Comparison of ENCODE assay signal across 24 cellular contexts in the genomic region with DNA sequence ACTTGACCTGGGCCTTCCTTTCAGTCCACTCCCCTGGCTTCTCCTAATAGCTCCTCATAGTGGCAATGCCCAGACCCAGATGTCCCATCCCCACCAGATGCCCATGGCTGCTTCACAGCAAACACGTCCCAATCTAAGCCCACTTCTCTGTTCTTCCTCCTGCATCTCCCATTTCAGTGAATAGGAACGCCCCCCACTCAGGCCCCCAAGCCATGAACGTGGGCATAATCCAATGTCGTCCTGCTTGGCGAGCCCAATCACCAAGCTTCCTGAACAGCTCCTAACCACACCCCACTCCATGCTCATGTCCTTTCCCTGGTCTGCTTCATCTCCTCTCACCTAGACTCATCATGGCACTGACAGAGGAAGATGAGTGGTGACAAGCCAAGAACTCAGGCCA. TPM values are rescaled to one million over a fixed set of nuclear protein-coding genes. Genes with fewer than 3 reads are reported as not detected.
DNase-seq lines count a peak whose midpoint lies in the region; ATAC-seq and TF ChIP-seq lines count a peak whose summit lies in the region.
"Had no signal": no experiment of that assay in that cellular context is flagged by ENCODE, and none has a peak within 500 bp of the region (broad histone marks: within the 10 kb centered on the region; RNA-seq: fewer than 3 reads in every experiment).

No MANE protein-coding gene starts in this region.

- no peak for ATAC-seq in activated naive CD4-positive, alpha-beta T cell treated with anti-CD3 and anti-CD28 coated beads, Interleukin-2, amount 50 U/mL, for 72 hours
- no peak for ATAC-seq in stimulated activated memory B cell treated with anti-CD40 and anti-IgM and Interleukin-4, amounts not matched to agents 10 μg/mL and 1 μg/mL and 100 μg/mL, for 72 hours
- ATAC-seq in mucosa of descending colon: no peak
- no peak for ATAC-seq in HG02870 (IDR thresholded peaks at IDR 0.05; ENCODE audit: unreplicated experiment)
- no peak for ATAC-seq in GM21825 (IDR thresholded peaks at IDR 0.05; ENCODE audit: unreplicated experiment)
- ATAC-seq: pancreas, right cardiac atrium had no signal

- H3K4me1 Mint-ChIP-seq in activated naive CD4-positive, alpha-beta T cell treated with anti-CD3 and anti-CD28 coated beads for 36 hours (ENCODE audit: low read depth): no peaks in the 10 kb centered on the region
- peaks cover 6% of the 10 kb centered on the region for H3K4me1 Mint-ChIP-seq in chondrocyte (ENCODE audit: low read depth)
- H3K4me1 Mint-ChIP-seq in stimulated activated memory B cell treated with anti-CD40 and anti-IgM and Interleukin-4, amounts not matched to agents 10 μg/mL and 1 μg/mL and 100 μg/mL, for 72 hours: peaks cover 31% of the 10 kb centered on the region

- intact Hi-C loops in activated naive CD4-positive, alpha-beta T cell treated with anti-CD3 and anti-CD28 coated beads for 36 hours (cut with micrococcal nuclease): no loop called here
- intact Hi-C loops in mucosa of descending colon (cut with DNase I, micrococcal nuclease): no loop called here

- H3K36me3 Mint-ChIP-seq in activated naive CD4-positive, alpha-beta T cell treated with anti-CD3 and anti-CD28 coated beads, Interleukin-2, amount 50 U/mL, for 72 hours: peaks cover 0 to 21% of the 10 kb centered on the region in 2 donors
- H3K36me3 Mint-ChIP-seq in activated naive CD4-positive, alpha-beta T cell treated with anti-CD3 and anti-CD28 coated beads for 36 hours (ENCODE audit: low read depth): peaks cover 36% of the 10 kb centered on the region
- peaks cover 37% of the 10 kb centered on the region for H3K36me3 Mint-ChIP-seq in chondrocyte (ENCODE audit: low read depth)
- peaks cover 51% of the 10 kb centered on the region for H3K36me3 Mint-ChIP-seq in stimulated activated memory B cell treated with anti-CD40 and anti-IgM and Interleukin-4, amounts not matched to agents 10 μg/mL and 1 μg/mL and 100 μg/mL, for 72 hours

- no peaks in the 10 kb centered on the region for H3K27me3 Mint-ChIP-seq in activated naive CD4-positive, alpha-beta T cell treated with anti-CD3 and anti-CD28 coated beads for 36 hours (ENCODE audit: low read depth)
- no peaks in the 10 kb centered on the region for H3K27me3 Mint-ChIP-seq in chondrocyte (ENCODE audit: low read depth)
- H3K27me3 Mint-ChIP-seq in stimulated activated memory B cell treated with anti-CD40 and anti-IgM and Interleukin-4, amounts not matched to agents 10 μg/mL and 1 μg/mL and 100 μg/mL, for 72 hours: no peaks in the 10 kb centered on the region

- H3K4me1 ChIP-seq in mucosa of descending colon (ENCODE audit: low read depth): no peaks in the 10 kb centered on the region
- H3K4me1 ChIP-seq: pancreas, uterus had no signal

- peaks cover 34% of the 10 kb centered on the region for H3K36me3 ChIP-seq in mucosa of descending colon (ENCODE audit: low read depth)
- H3K36me3 ChIP-seq: uterus had no signal

- POLR2A ChIA-PET in RWPE1 (lab: Yijun Ruan, JAX; ENCODE audit: low non-redundant PET): interaction anchor here (0.5 kb wide), 1 partner anchor 89 kb away, joined by 4 read pairs; no protein-coding TSS in a partner anchor

- H3K9me3 Mint-ChIP-seq in activated naive CD4-positive, alpha-beta T cell treated with anti-CD3 and anti-CD28 coated beads, Interleukin-2, amount 50 U/mL, for 72 hours: no peaks in the 10 kb centered on the region
- no peaks in the 10 kb centered on the region for H3K9me3 Mint-ChIP-seq in activated naive CD4-positive, alpha-beta T cell treated with anti-CD3 and anti-CD28 coated beads for 36 hours
- no peaks in the 10 kb centered on the region for H3K9me3 Mint-ChIP-seq in chondrocyte (ENCODE audit: low read depth)
- no peaks in the 10 kb centered on the region for H3K9me3 Mint-ChIP-seq in stimulated activated memory B cell treated with anti-CD40 and anti-IgM and Interleukin-4, amounts not matched to agents 10 μg/mL and 1 μg/mL and 100 μg/mL, for 72 hours

- H3K4me3 ChIP-seq in mucosa of descending colon: no peak overlapping the region
- H3K4me3 ChIP-seq: coronary artery, lung, pancreas, suprapubic skin, uterus had no signal

- no peaks in the 10 kb centered on the region for H3K9me3 ChIP-seq in mucosa of descending colon
- H3K9me3 ChIP-seq: pancreas, suprapubic skin, uterus had no signal

- TF ChIP-seq CTCF in RWPE1 (conservative IDR thresholded peaks at IDR 0.05; ENCODE audit: low read depth) (no peak), chondrocyte (IDR thresholded peaks at IDR 0.05) (no peak), mucosa of descending colon (IDR thresholded peaks at IDR 0.05) (no peak)

- DNase-seq in activated naive CD4-positive, alpha-beta T cell treated with anti-CD3 and anti-CD28 coated beads, Interleukin-2, amount 50 U/mL, for 72 hours (ENCODE audit: low spot score in 2 of 2): no peak
- no peak for DNase-seq in activated naive CD4-positive, alpha-beta T cell treated with anti-CD3 and anti-CD28 coated beads for 36 hours
- DNase-seq in RWPE1 (ENCODE audit: low spot score): no peak
- no peak for DNase-seq in chondrocyte (ENCODE audit: low spot score)
- DNase-seq in mucosa of descending colon: no peak
- DNase-seq: activated CD4-positive, alpha-beta T cell treated with anti-CD3 and anti-CD28 coated beads, Interleukin-2, amount 50 U/mL, for 1 hour; activated naive CD4-positive, alpha-beta T cell treated with anti-CD3 and anti-CD28 coated beads, Interleukin-2, amount 50 U/mL, for 16 hours; activated T-cell treated with anti-CD3 and anti-CD28 coated beads, Interleukin-2, amount 50 U/mL, for 1 hour; C1 segment of cervical spinal cord; DMS 273 treated with DMSO at 0.1 percent for 48 hours; GOT3; kidney glomerular epithelial cell; NCI-H1105 treated with DMSO at 0.1 percent for 48 hours; NCI-H2081 treated with DMSO at 0.1 percent for 48 hours; right cardiac atrium; SIG-M5; uterus had no signal

- H3K4me3 Mint-ChIP-seq in activated naive CD4-positive, alpha-beta T cell treated with anti-CD3 and anti-CD28 coated beads for 36 hours: no peak overlapping the region
- no peak overlapping the region for H3K4me3 Mint-ChIP-seq in chondrocyte (ENCODE audit: unreplicated experiment)
- no peak overlapping the region for H3K4me3 Mint-ChIP-seq in stimulated activated memory B cell treated with anti-CD40 and anti-IgM and Interleukin-4, amounts not matched to agents 10 μg/mL and 1 μg/mL and 100 μg/mL, for 72 hours

- peak overlapping the region; percentile 85 to 92 for H3K27ac Mint-ChIP-seq in activated naive CD4-positive, alpha-beta T cell treated with anti-CD3 and anti-CD28 coated beads, Interleukin-2, amount 50 U/mL, for 72 hours
- no peak overlapping the region for H3K27ac Mint-ChIP-seq in activated naive CD4-positive, alpha-beta T cell treated with anti-CD3 and anti-CD28 coated beads for 36 hours
- H3K27ac Mint-ChIP-seq in chondrocyte (ENCODE audit: unreplicated experiment): peak overlapping the region; percentile 15
- H3K27ac Mint-ChIP-seq in stimulated activated memory B cell treated with anti-CD40 and anti-IgM and Interleukin-4, amounts not matched to agents 10 μg/mL and 1 μg/mL and 100 μg/mL, for 72 hours: peak overlapping the region; percentile 50

- peak overlapping the region; percentile 56; the same call in 1 of the 2 replicates for H3K27ac ChIP-seq in RWPE1
- H3K27ac ChIP-seq: coronary artery, pancreas, suprapubic skin, uterus had no signal

- CTCF ChIA-PET in activated naive CD4-positive, alpha-beta T cell treated with anti-CD3 and anti-CD28 coated beads for 36 hours (lab: Charles Lee): interaction anchor here (0.7 kb wide), 1 partner anchor 11 kb away, joined by 3 read pairs; no protein-coding TSS in a partner anchor
- CTCF ChIA-PET in RWPE1 (lab: Yijun Ruan, JAX): interaction anchor here (0.7 kb wide), 1 partner anchor 17 kb away, joined by 3 read pairs; no protein-coding TSS in a partner anchor

RNA-seq across cellular contexts. Expression of a gene that starts 8.9 kb away (rescaled TPM):
- total RNA-seq in activated naive CD4-positive, alpha-beta T cell treated with anti-CD3 and anti-CD28 coated beads, Interleukin-2, amount 50 U/mL, for 72 hours: 10 to 100 TPM; 12.5 to 13.8 TPM
- 1 to 10 TPM; 4.1 to 5.4 TPM for total RNA-seq in activated naive CD4-positive, alpha-beta T cell treated with anti-CD3 and anti-CD28 coated beads for 36 hours
- total RNA-seq in chondrocyte (9.6 to 16.2 TPM (median 11.4 TPM) in 3 replicates), mucosa of descending colon (10 to 100 TPM in 2 of 3 donors, 1 to 10 TPM in 1; 7.6 to 14.5 (median 13.7) TPM)
